In the genomic region with DNA sequence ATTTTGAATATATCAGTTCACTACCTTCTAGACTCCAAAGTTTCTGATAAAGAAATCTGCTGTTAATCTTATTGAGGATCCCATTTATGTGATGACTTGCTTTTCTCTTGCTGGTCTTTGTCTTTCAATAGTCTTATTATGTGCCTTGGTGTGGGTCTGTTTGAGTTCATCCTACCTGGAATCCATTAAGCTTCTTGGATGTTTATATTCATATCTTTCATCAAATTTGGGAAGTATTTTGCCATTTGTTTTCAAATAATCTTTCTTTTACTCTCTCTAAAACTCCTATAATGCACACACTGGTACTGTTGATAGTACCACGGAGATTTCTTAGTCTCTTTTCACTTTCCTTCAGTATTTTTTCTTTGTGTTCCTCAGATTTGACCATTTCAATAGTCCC, we compare ENCODE assay signal across 4 cellular contexts.
"Had no signal": no experiment of that assay in that cellular context is flagged by ENCODE, and none has a peak within 500 bp of the region (broad histone marks: within the 10 kb centered on the region; RNA-seq: fewer than 3 reads in every experiment).

No MANE protein-coding gene starts in this region.

- H3K4me3 ChIP-seq: GM23248, GM23338, HAP-1 had no signal

- ATAC-seq: GM23338, HCT116 had no signal

- H3K27ac ChIP-seq: GM23248 had no signal

- H3K4me1 ChIP-seq: HAP-1 had no signal

- H3K36me3 ChIP-seq: HAP-1 had no signal
